2 cellular contexts compared by ENCODE assay signal in the genomic region with DNA sequence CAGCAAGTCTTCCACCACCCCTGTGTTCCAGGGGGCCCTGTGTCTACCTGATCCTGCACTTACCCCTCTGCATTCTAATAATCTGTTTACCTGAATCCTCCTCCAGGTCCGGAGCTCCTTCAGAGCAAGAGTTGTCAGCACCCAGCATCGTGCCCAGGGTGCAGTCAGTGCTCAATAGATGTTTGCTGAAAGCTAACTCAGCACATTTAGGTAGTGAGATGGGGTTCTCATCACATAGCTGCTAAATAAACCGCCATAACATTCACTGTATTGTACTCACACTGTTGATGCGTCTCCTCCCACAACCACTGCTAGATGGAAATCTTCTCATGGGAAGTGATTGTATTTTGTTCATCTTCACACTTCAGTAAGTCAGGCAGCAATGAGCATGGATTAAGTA.
TF ChIP-seq lines count a peak whose summit lies in the region.

No MANE protein-coding gene starts in this region.

TF ChIP-seq in HepG2, 621 proteins besides CTCF, POLR2A, EP300 and RAD21:
- TF ChIP-seq MAFK (conservative IDR thresholded peaks at IDR 0.05 in 1 of 2, IDR thresholded peaks at IDR 0.05 in 1 of 2; ENCODE audit: low read length in 2 of 2) (peak; percentile 52 to 68), RFXANK (CRISPR knock-in tag; IDR thresholded peaks at IDR 0.05) (no peak), ZBTB7A (CRISPR knock-in tag; IDR thresholded peaks at IDR 0.05) (no peak), MAFF (IDR thresholded peaks at IDR 0.05; ENCODE audit: low read depth, low read length) (peak; percentile 57), ZNF432 (CRISPR knock-in tag; IDR thresholded peaks at IDR 0.05; ENCODE audit: borderline replicate concordance) (no peak), ZNF292 (CRISPR knock-in tag; IDR thresholded peaks at IDR 0.05; ENCODE audit: borderline replicate concordance, low read depth) (no peak), NR2F1 (CRISPR knock-in tag; IDR thresholded peaks at IDR 0.05) (no peak), ZZZ3 (CRISPR knock-in tag; IDR thresholded peaks at IDR 0.05; ENCODE audit: borderline replicate concordance) (no peak), PHF21A (CRISPR knock-in tag; IDR thresholded peaks at IDR 0.05) (no peak), FOXM1 (CRISPR knock-in tag; IDR thresholded peaks at IDR 0.05) (no peak), SYNCRIP (IDR thresholded peaks at IDR 0.05; ENCODE audit: insufficient read depth, low read depth, low read length) (no peak), NBN (conservative IDR thresholded peaks at IDR 0.05) (no peak)
TF ChIP-seq in HepG2: peak in this region for 2.

TF ChIP-seq in H1, 55 proteins besides CTCF, POLR2A, EP300 and RAD21:
- TF ChIP-seq GABPA (IDR thresholded peaks at IDR 0.05; ENCODE audit: borderline replicate concordance, insufficient read depth, low read length), result no peak
- no peak for TF ChIP-seq POLR2AphosphoS5 (IDR thresholded peaks at IDR 0.05; ENCODE audit: low read depth, low read length)
- TF ChIP-seq, protein P1, sequence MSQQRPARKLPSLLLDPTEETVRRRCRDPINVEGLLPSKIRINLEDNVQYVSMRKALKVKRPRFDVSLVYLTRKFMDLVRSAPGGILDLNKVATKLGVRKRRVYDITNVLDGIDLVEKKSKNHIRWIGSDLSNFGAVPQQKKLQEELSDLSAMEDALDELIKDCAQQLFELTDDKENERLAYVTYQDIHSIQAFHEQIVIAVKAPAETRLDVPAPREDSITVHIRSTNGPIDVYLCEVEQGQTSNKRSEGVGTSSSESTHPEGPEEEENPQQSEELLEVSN (IDR thresholded peaks at IDR 0.05), result no peak
- no peak for TF ChIP-seq CTBP2 (IDR thresholded peaks at IDR 0.05; ENCODE audit: borderline replicate concordance, insufficient read depth, insufficient read length, low read length)
- no peak for TF ChIP-seq KDM1A (IDR thresholded peaks at IDR 0.05; ENCODE audit: borderline replicate concordance, low read length)
- no peak for TF ChIP-seq CREB1 (IDR thresholded peaks at IDR 0.05)
- TF ChIP-seq TAF7 (optimal IDR thresholded peaks at IDR 0.05; ENCODE audit: borderline replicate concordance, low read depth, low read length), result no peak
- no peak for TF ChIP-seq RXRA (IDR thresholded peaks at IDR 0.05; ENCODE audit: insufficient read depth, low read depth, low read length)
- no peak for TF ChIP-seq CHD1 (IDR thresholded peaks at IDR 0.05; ENCODE audit: low read depth, low read length)
- no peak for TF ChIP-seq SUZ12 (IDR thresholded peaks at IDR 0.05; ENCODE audit: low read length)
- no peak for TF ChIP-seq HDAC2 (IDR thresholded peaks at IDR 0.05; ENCODE audit: borderline replicate concordance in 1 of 2, low read depth in 2 of 2, low read length in 2 of 2)
- no peak for TF ChIP-seq SIN3A (conservative IDR thresholded peaks at IDR 0.05 in 1 of 2, IDR thresholded peaks at IDR 0.05 in 1 of 2; ENCODE audit: low read depth in 1 of 2, low read length in 2 of 2)
